Comparison of ENCODE assay signal across 10 cellular contexts in the genomic region with DNA sequence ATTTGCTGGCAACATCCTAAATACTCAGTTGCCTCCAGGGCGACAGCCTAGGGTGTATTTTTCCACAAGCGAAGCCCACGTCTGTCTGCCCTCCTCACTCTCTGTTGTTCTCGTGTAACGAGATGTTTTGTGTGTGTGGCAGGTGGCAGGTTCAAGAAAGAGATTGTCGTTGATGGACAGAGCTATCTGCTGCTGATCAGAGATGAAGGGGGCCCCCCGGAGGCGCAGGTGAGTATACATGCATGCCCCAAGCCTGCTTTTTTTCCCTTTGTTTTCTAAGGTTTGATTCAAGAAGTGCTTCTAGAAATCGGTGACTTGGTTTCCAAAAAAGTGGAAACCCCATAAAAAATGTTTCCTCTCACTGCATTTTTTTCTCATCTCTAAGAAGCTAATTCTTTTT.
DNase-seq lines count a peak whose midpoint lies in the region; ATAC-seq and TF ChIP-seq lines count a peak whose summit lies in the region.
"Had no signal": no experiment of that assay in that cellular context is flagged by ENCODE, and none has a peak within 500 bp of the region (broad histone marks: within the 10 kb centered on the region; RNA-seq: fewer than 3 reads in every experiment).

No MANE protein-coding gene starts in this region.

- H3K9me3 ChIP-seq in aorta (ENCODE audit: control insufficient read depth, low read length), result no peaks in the 10 kb centered on the region

- in situ Hi-C loops in brain microvascular endothelial cell (cut with HindIII; ENCODE audit: low pct_ligation_motif_present, low sequenced_read_pairs), result no loop called here

- H3K27ac Mint-ChIP-seq in neural crest cell (ENCODE audit: unreplicated experiment), result no peak overlapping the region

- no peak overlapping the region for H3K4me3 ChIP-seq in brain microvascular endothelial cell (ENCODE audit: low read depth, low read length)
- no peak overlapping the region for H3K4me3 ChIP-seq in aorta (ENCODE audit: low read length in 2 of 2)

- no peak overlapping the region for H3K4me3 Mint-ChIP-seq in neural crest cell

- peak; percentile 56 for DNase-seq in NCI-H1436 (lab: John Stamatoyannopoulos, UW)
- no peak for DNase-seq in NCI-H1436 treated with DMSO at 0.1 percent for 48 hours (lab: John Stamatoyannopoulos, UW)
- DNase-seq in NCI-H2029 treated with DMSO at 0.1 percent for 48 hours (lab: John Stamatoyannopoulos, UW), result peak; percentile 6
- no peak for DNase-seq in brain microvascular endothelial cell
- no peak for DNase-seq in neural crest cell (ENCODE audit: low read depth, low spot score)
- DNase-seq in aorta, result no peak
- no peak for DNase-seq in Right ventricle myocardium inferior (ENCODE audit: missing footprints)
- DNase-seq: activated T-cell treated with anti-CD3 and anti-CD28 coated beads for 4 hours, Karpas-422 had no signal

- ATAC-seq in aorta (ENCODE audit: low FRiP score) (no peak), Right ventricle myocardium inferior (no peak), GM21825 (IDR thresholded peaks at IDR 0.05; ENCODE audit: unreplicated experiment) (no peak)

- TF ChIP-seq CTCF in brain microvascular endothelial cell (IDR thresholded peaks at IDR 0.05; ENCODE audit: low read depth, low read length, missing control alignments) (peak; percentile 56), neural crest cell (conservative IDR thresholded peaks at IDR 0.05) (peak; percentile 45)

- 77 to 83% methylated on average over 9 of the region's 9 CpGs for WGBS in aorta, 2 donors

- H3K4me1 Mint-ChIP-seq in neural crest cell, result peaks cover 14% of the 10 kb centered on the region

- H3K27me3 ChIP-seq in brain microvascular endothelial cell (replicated peaks) (no peaks in the 10 kb centered on the region), aorta (ENCODE audit: control insufficient read depth in 1 of 2, insufficient read depth in 2 of 2, low read length in 1 of 2) (no peaks in the 10 kb centered on the region)

- intact Hi-C loops in aorta (cut with DNase I), result no loop called here
- intact Hi-C loops in Right ventricle myocardium inferior (cut with DNase I), result loop anchor here (10.0 kb wide), 2 partner anchors 246 to 326 kb away; a partner anchor contains a TSS

- H3K36me3 Mint-ChIP-seq in neural crest cell (ENCODE audit: low read depth), result peaks cover 2% of the 10 kb centered on the region

- H3K9me3 Mint-ChIP-seq in neural crest cell, result no peaks in the 10 kb centered on the region

- no peaks in the 10 kb centered on the region for H3K27me3 Mint-ChIP-seq in neural crest cell (ENCODE audit: low read depth)

- no peak overlapping the region for H3K27ac ChIP-seq in brain microvascular endothelial cell
- H3K27ac ChIP-seq in aorta (ENCODE audit: low read depth in 1 of 2, low read length in 2 of 2), result no peak overlapping the region

- H3K4me1 ChIP-seq in aorta (ENCODE audit: control insufficient read depth in 1 of 2, insufficient read depth in 2 of 2, low read length in 2 of 2), result no peaks in the 10 kb centered on the region

- no peaks in the 10 kb centered on the region for H3K36me3 ChIP-seq in brain microvascular endothelial cell (replicated peaks)
- H3K36me3 ChIP-seq in aorta (ENCODE audit: control insufficient read depth in 1 of 2, insufficient read depth in 2 of 2, low read length in 1 of 2), result no peaks in the 10 kb centered on the region

Comparison
In these comparisons a context has a peak if more than half of its experiments do, and no peak if none do; other contexts are left out.
1. DNase-seq: peak in NCI-H1436 (single experiment) and NCI-H2029 treated with DMSO at 0.1 percent for 48 hours (single experiment); none in NCI-H1436 treated with DMSO at 0.1 percent for 48 hours (single experiment), brain microvascular endothelial cell (single experiment), neural crest cell (single experiment), aorta (0 of 2) and Right ventricle myocardium inferior (single experiment).